ENCODE assay signal across 7 cellular contexts in genomic region chr11:93196816-93197382, GRCh38. TPM values are rescaled to one million over a fixed set of nuclear protein-coding genes. Genes with fewer than 3 reads are reported as not detected.
DNase-seq lines count a peak whose midpoint lies in the region; ATAC-seq, FAIRE-seq and TF ChIP-seq lines count a peak whose summit lies in the region.

No MANE protein-coding gene starts in this region.

- WGBS in liver: 17% methylated on average over 13 of the region's 13 CpGs
- 12 to 13% methylated on average over 13 of the region's 13 CpGs for WGBS in upper lobe of left lung, 2 donors

- H3K4me2 ChIP-seq in astrocyte (ENCODE audit: low read length): peak overlapping the region; percentile 92

- H3K27ac Mint-ChIP-seq in astrocyte (ENCODE audit: unreplicated experiment): peak overlapping the region; percentile 96

- peak; percentile 56 for TF ChIP-seq CTCF in astrocyte (IDR thresholded peaks at IDR 0.05; ENCODE audit: insufficient read depth, low read depth, low read length)
- TF ChIP-seq CTCF in liver (IDR thresholded peaks at IDR 0.05; ENCODE audit: low read depth, low read length, missing input control): peak; percentile 33
- peak in 5 of 6 experiments; percentile 16 to 51 (median 35) for TF ChIP-seq CTCF in upper lobe of left lung (IDR thresholded peaks at IDR 0.05)

- H3K4me1 Mint-ChIP-seq in astrocyte (ENCODE audit: low read depth, unreplicated experiment): peaks cover 4% of the 10 kb centered on the region

- no peak for FAIRE-seq in astrocyte (lab: Jason Lieb, UNC)

- H3K9me3 Mint-ChIP-seq in astrocyte (ENCODE audit: unreplicated experiment): no peaks in the 10 kb centered on the region

- H4K20me1 ChIP-seq in astrocyte (ENCODE audit: insufficient read depth, low read length): peaks cover 8% of the 10 kb centered on the region

- DNase-seq in astrocyte (ENCODE audit: low read depth) (no peak), upper lobe of left lung (no peak), mucosa of gallbladder (ENCODE audit: low spot score) (no peak)

- TF ChIP-seq EP300 in upper lobe of left lung (IDR thresholded peaks at IDR 0.05): no peak

- TF ChIP-seq POLR2A in upper lobe of left lung (IDR thresholded peaks at IDR 0.05): no peak

- H3K9me3 ChIP-seq in astrocyte (ENCODE audit: insufficient read depth, low read depth, low read length) (no peaks in the 10 kb centered on the region), liver (ENCODE audit: control insufficient read depth in 4 of 4, low read length in 3 of 4) (no peaks in the 10 kb centered on the region), upper lobe of left lung (no peaks in the 10 kb centered on the region)

- no peaks in the 10 kb centered on the region for H3K36me3 ChIP-seq in astrocyte (ENCODE audit: insufficient read depth, low read length)
- H3K36me3 ChIP-seq in liver (ENCODE audit: control insufficient read depth in 4 of 4, insufficient read depth in 3 of 4, low read depth in 1 of 4, low read length in 3 of 4): no peaks in the 10 kb centered on the region
- no peaks in the 10 kb centered on the region for H3K36me3 ChIP-seq in upper lobe of left lung

- H3K36me3 Mint-ChIP-seq in astrocyte (ENCODE audit: low read depth, unreplicated experiment): no peaks in the 10 kb centered on the region

- ATAC-seq in GM19467 (IDR thresholded peaks at IDR 0.05; ENCODE audit: unreplicated experiment) (peak; percentile 16), HG03521 (IDR thresholded peaks at IDR 0.05; ENCODE audit: unreplicated experiment) (peak; percentile 7), upper lobe of left lung (ENCODE audit: low FRiP score in 2 of 2) (peak in 1 of 2 donors; percentile 16)

- peaks cover 48% of the 10 kb centered on the region for H3K79me2 ChIP-seq in astrocyte (ENCODE audit: insufficient read depth, low read length)

- H3K4me3 Mint-ChIP-seq in astrocyte (ENCODE audit: unreplicated experiment): peak overlapping the region; percentile 91

- H3K27me3 ChIP-seq in astrocyte (ENCODE audit: insufficient read depth, low read length) (no peaks in the 10 kb centered on the region), liver (ENCODE audit: control insufficient read depth in 4 of 4, insufficient read depth in 4 of 4, low read length in 3 of 4) (no peaks in the 10 kb centered on the region), upper lobe of left lung (no peaks in the 10 kb centered on the region)

- H3K4me3 ChIP-seq in GM08714 (ENCODE audit: low read length): peak overlapping the region; percentile 98
- peak overlapping the region; percentile 98 for H3K4me3 ChIP-seq in astrocyte (ENCODE audit: insufficient read depth, low read depth, low read length)
- peak overlapping the region; percentile 73 to 89 (median 89) for H3K4me3 ChIP-seq in liver (ENCODE audit: low read depth in 1 of 3, low read length in 3 of 3)
- peak overlapping the region; percentile 1 to 81 (median 66) for H3K4me3 ChIP-seq in upper lobe of left lung

- H3K9ac ChIP-seq in astrocyte (ENCODE audit: low read length) (peak overlapping the region; percentile 95), liver (ENCODE audit: low read depth in 1 of 2, low read length in 2 of 2) (peak overlapping the region; percentile 31 to 59)

- H3K27me3 Mint-ChIP-seq in astrocyte (ENCODE audit: low read depth, unreplicated experiment): no peaks in the 10 kb centered on the region

- H3K4me1 ChIP-seq in astrocyte (ENCODE audit: insufficient read depth, low read length) (no peaks in the 10 kb centered on the region), liver (ENCODE audit: control insufficient read depth in 4 of 4, insufficient read depth in 4 of 4, low read length in 3 of 4) (peaks cover 0 to 10% (median 6%) of the 10 kb centered on the region in 4 donors), upper lobe of left lung (peaks cover 4 to 13% (median 5%) of the 10 kb centered on the region in 4 donors)

- peak in 1 of 2 donors; percentile 6 for TF ChIP-seq RAD21 in liver (IDR thresholded peaks at IDR 0.05)

- H2AFZ ChIP-seq in astrocyte (ENCODE audit: low read depth, low read length): peak overlapping the region; percentile 90

- H3K27ac ChIP-seq in astrocyte (ENCODE audit: low read depth, low read length): peak overlapping the region; percentile 97
- peak overlapping the region; percentile 80 to 88 for H3K27ac ChIP-seq in liver (ENCODE audit: low read depth in 1 of 2, low read length in 2 of 2)
- peak overlapping the region; percentile 96 to 99 (median 97) for H3K27ac ChIP-seq in upper lobe of left lung

TF ChIP-seq in liver, 16 proteins besides CTCF, POLR2A, EP300 and RAD21:
- TF ChIP-seq FOXA1 (IDR thresholded peaks at IDR 0.05): no peak
- no peak for TF ChIP-seq NR2F2 (IDR thresholded peaks at IDR 0.05)
- TF ChIP-seq HNF4G (IDR thresholded peaks at IDR 0.05): no peak
- TF ChIP-seq, protein P1, sequence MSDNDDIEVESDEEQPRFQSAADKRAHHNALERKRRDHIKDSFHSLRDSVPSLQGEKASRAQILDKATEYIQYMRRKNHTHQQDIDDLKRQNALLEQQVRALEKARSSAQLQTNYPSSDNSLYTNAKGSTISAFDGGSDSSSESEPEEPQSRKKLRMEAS (IDR thresholded peaks at IDR 0.05): no peak
- no peak for TF ChIP-seq JUND (IDR thresholded peaks at IDR 0.05)
- TF ChIP-seq YY1 (IDR thresholded peaks at IDR 0.05): no peak
- TF ChIP-seq GABPA (IDR thresholded peaks at IDR 0.05 in 1 of 2, conservative IDR thresholded peaks at IDR 0.05 in 1 of 2): no peak
- no peak for TF ChIP-seq REST (IDR thresholded peaks at IDR 0.05)
- no peak for TF ChIP-seq FOXA2 (IDR thresholded peaks at IDR 0.05)
TF ChIP-seq in liver: peak in this region for 0.

RNA-seq across cellular contexts. Expression of gene SLC36A4, which starts 0.9 kb away (rescaled TPM):
- total RNA-seq in astrocyte (25.7 and 28.3 TPM in 2 replicates), liver (10 to 100 TPM in 1 of 2 donors, 1 to 10 TPM in 1; 8.3 to 11.7 TPM), upper lobe of left lung (10 to 100 TPM; 11.4 to 37.9 (median 16.7) TPM), mucosa of gallbladder (8.2 TPM)
- 1 to 10 TPM; 6.4 to 6.5 TPM for polyA plus RNA-seq in liver
